ENCODE assay signal across 7 cellular contexts in the genomic region with DNA sequence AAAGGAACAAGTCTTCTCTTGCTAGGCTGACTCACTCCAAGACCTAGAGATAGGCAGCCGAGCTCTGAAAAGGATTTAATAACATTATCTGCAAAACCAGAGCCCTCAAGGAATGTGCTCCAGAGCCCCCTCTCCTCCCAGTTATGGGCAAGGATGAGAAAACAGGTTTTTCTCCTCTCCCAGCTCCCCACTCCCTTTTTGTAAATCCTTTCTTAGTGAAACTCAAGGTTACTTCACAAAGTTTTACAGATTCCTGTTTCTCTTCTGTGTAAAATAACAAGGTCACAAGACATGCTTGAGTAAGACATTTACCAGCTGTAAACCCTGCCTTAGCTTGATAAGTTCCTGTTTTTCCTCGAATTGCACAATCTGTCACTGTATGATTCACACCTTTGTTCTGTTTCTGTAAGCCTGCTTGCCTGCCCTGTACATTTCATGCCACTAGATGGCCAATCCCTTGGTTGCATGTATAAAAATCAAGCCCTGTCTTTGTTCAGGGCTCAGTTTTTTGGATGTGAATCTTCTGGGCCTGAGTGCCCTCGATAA.
DNase-seq lines count a peak whose midpoint lies in the region; ATAC-seq, FAIRE-seq and TF ChIP-seq lines count a peak whose summit lies in the region.

No MANE protein-coding gene starts in this region.

- H3K36me3 ChIP-seq in GM12878 (ENCODE audit: control insufficient read depth in 2 of 2, insufficient read depth in 2 of 2, low read length in 1 of 2) (no peaks in the 10 kb centered on the region), neural progenitor cell (no peaks in the 10 kb centered on the region)

- no peaks in the 10 kb centered on the region for H3K4me1 Mint-ChIP-seq in neural progenitor cell

- no peak for TF ChIP-seq POLR2A in GM12878 (IDR thresholded peaks at IDR 0.05; ENCODE audit: low read depth, low read length)

- H3K36me3 Mint-ChIP-seq in neural progenitor cell = no peaks in the 10 kb centered on the region

- no peaks in the 10 kb centered on the region for H3K4me1 ChIP-seq in GM12878 (ENCODE audit: control insufficient read depth, insufficient read depth, low read length)
- H3K4me1 ChIP-seq in neural progenitor cell = no peaks in the 10 kb centered on the region

- H3K9me3 ChIP-seq in GM12878 (replicated peaks; ENCODE audit: control insufficient read depth, insufficient read depth, low read length) (no peaks in the 10 kb centered on the region), neural progenitor cell (ENCODE audit: low read depth) (no peaks in the 10 kb centered on the region)

- BruUV-seq in GM12878 (replicated peaks; lab: Mats Ljungman, UMichigan) = no TSS peak

- SMC1A ChIA-PET in GM12878 (lab: Charles Lee; ENCODE audit: uncharacterized antibody, unreplicated experiment) = no interaction called here

- H3K4me3 ChIP-seq in Jurkat, Clone E6-1 (ENCODE audit: low read length) = no peak overlapping the region
- H3K4me3 ChIP-seq in GM12878 = no peak overlapping the region
- H3K4me3 ChIP-seq in neural progenitor cell = no peak overlapping the region

- RAD21 ChIA-PET in GM12878 (lab: Charles Lee; ENCODE audit: unreplicated experiment) = no interaction called here

- H4K20me1 ChIP-seq in GM12878 (ENCODE audit: control insufficient read depth, insufficient read depth) = no peaks in the 10 kb centered on the region
- no peaks in the 10 kb centered on the region for H4K20me1 ChIP-seq in neural progenitor cell (ENCODE audit: low read depth)

- H3K4me3 Mint-ChIP-seq in neural progenitor cell = no peak overlapping the region

- no peaks in the 10 kb centered on the region for H3F3A ChIP-seq in neural progenitor cell (ENCODE audit: low read depth)

- TF ChIP-seq RAD21 in GM12878 (IDR thresholded peaks at IDR 0.05; ENCODE audit: insufficient read depth, low read depth, low read length) = 0 out of 2 replicates have a peak, but pooled peaks have one; percentile 13

- WGBS in GM12878 (ENCODE audit: insufficient coverage, insufficient replicate concordance, low lambda C conversion rate, missing lambda C conversion rate) = 0% methylated on average over 3 of the region's 3 CpGs

- peaks cover 4% of the 10 kb centered on the region for H3K9me3 Mint-ChIP-seq in neural progenitor cell

- CTCF ChIA-PET in GM12878 (lab: Yijun Ruan, JAX) = interaction anchor here (0.8 to 1.4 kb wide), 2 partner anchors 8 to 13 kb away, joined by 3 to 4 read pairs; no protein-coding TSS in a partner anchor

- ATAC-seq in GM19328 (IDR thresholded peaks at IDR 0.05; ENCODE audit: unreplicated experiment) (peak; percentile 51), GM12878 (peak; percentile 97)

- POLR2A ChIA-PET in GM12878 (lab: Charles Lee) = no interaction called here

- no peaks in the 10 kb centered on the region for H3K27me3 Mint-ChIP-seq in neural progenitor cell (ENCODE audit: insufficient read depth, low read depth)

- H3K9ac ChIP-seq in GM12878 (ENCODE audit: control insufficient read depth, insufficient read depth, low read length) (no peak overlapping the region), neural progenitor cell (no peak overlapping the region)

- in situ Hi-C loops in GM12878 (cut with MboI) = no loop called here

- no peak overlapping the region for H3K27ac Mint-ChIP-seq in neural progenitor cell

- intact Hi-C loops in GM12878 (cut with micrococcal nuclease; ENCODE audit: unreplicated experiment) = no loop called here

- TF ChIP-seq EP300 in GM12878 (IDR thresholded peaks at IDR 0.05; ENCODE audit: borderline replicate concordance in 1 of 2, control insufficient read depth in 1 of 2, low read depth in 2 of 2, low read length in 2 of 2) = no peak

- H3K27me3 ChIP-seq in GM12878 (replicated peaks in 1 of 2; ENCODE audit: control insufficient read depth in 2 of 2, insufficient read depth in 2 of 2, low read length in 1 of 2) (no peaks in the 10 kb centered on the region), neural progenitor cell (no peaks in the 10 kb centered on the region)

- H3K27ac ChIP-seq in GM12878 (ENCODE audit: control insufficient read depth, insufficient read depth) = no peak overlapping the region
- no peak overlapping the region for H3K27ac ChIP-seq in neural progenitor cell

- H3K79me2 ChIP-seq in GM12878 (ENCODE audit: control insufficient read depth, insufficient read depth, low read length) (no peaks in the 10 kb centered on the region), neural progenitor cell (ENCODE audit: low read depth) (no peaks in the 10 kb centered on the region)

- DNase-seq in Jurkat, Clone E6-1 (ENCODE audit: low read depth, low spot score) = peak; percentile 41
- DNase-seq in GM12878 (ENCODE audit: low read depth, low spot score) = no peak
- DNase-seq in neural progenitor cell (ENCODE audit: low spot score) = peak; percentile 7
- no peak for DNase-seq in NCI-H446 treated with DMSO at 0.1 percent for 48 hours (lab: John Stamatoyannopoulos, UW)
- DNase-seq in OCI-M2 (lab: John Stamatoyannopoulos, UW; ENCODE audit: unreplicated experiment) = no peak
- no peak for DNase-seq in amygdala (lab: John Stamatoyannopoulos, UW)

- TF ChIP-seq CTCF in GM12878 (IDR thresholded peaks at IDR 0.05 in 2 of 3, conservative IDR thresholded peaks at IDR 0.05 in 1 of 3; ENCODE audit: control insufficient read depth in 2 of 3, extremely low read depth in 1 of 3, insufficient read depth in 1 of 3, low read depth in 3 of 3, low read length in 3 of 3) = peak; percentile 19 to 36 (median 29); a peak in 3 of 6 replicates
- peak; percentile 36 for TF ChIP-seq CTCF in neural progenitor cell (IDR thresholded peaks at IDR 0.05)

- H3K4me2 ChIP-seq in GM12878 (ENCODE audit: control insufficient read depth, insufficient read depth) (no peak overlapping the region), neural progenitor cell (no peak overlapping the region)

- no peak overlapping the region for H2AFZ ChIP-seq in GM12878 (ENCODE audit: control insufficient read depth, low read depth, low read length)
- H2AFZ ChIP-seq in neural progenitor cell (replicated peaks) = no peak overlapping the region

- FAIRE-seq in GM12878 (lab: Jason Lieb, UNC) = peak; percentile 13

TF ChIP-seq in GM12878, 131 proteins besides CTCF, POLR2A, EP300 and RAD21:
- no peak for TF ChIP-seq KLF5 (IDR thresholded peaks at IDR 0.05; ENCODE audit: partially characterized antibody)
- TF ChIP-seq RCOR1 (conservative IDR thresholded peaks at IDR 0.05; ENCODE audit: low read depth, low read length) = no peak
- TF ChIP-seq CEBPB (IDR thresholded peaks at IDR 0.05; ENCODE audit: borderline replicate concordance in 1 of 2, low read depth in 2 of 2, low read length in 2 of 2) = peak in 1 of 2 experiments; percentile 59; a peak in 2 of 4 replicates

Comparison
In these comparisons a context has a peak if more than half of its experiments do, and no peak if none do; other contexts are left out.
1. DNase-seq: peak in Jurkat, Clone E6-1 (single experiment) and neural progenitor cell (single experiment); none in GM12878 (single experiment), NCI-H446 treated with DMSO at 0.1 percent for 48 hours (single experiment), OCI-M2 (single experiment) and amygdala (0 of 56).